Comparison of ENCODE assay signal across 1 cellular context in genomic region chr12:53381739-53382630, GRCh38.
TF ChIP-seq lines count a peak whose summit lies in the region.

No MANE protein-coding gene starts in this region.

TF ChIP-seq in SK-N-SH treated with all-trans-retinoic acid at 6 μM for 48 hours, 23 proteins besides CTCF, POLR2A, EP300 and RAD21 (continued from another document):
- TF ChIP-seq, protein P1, sequence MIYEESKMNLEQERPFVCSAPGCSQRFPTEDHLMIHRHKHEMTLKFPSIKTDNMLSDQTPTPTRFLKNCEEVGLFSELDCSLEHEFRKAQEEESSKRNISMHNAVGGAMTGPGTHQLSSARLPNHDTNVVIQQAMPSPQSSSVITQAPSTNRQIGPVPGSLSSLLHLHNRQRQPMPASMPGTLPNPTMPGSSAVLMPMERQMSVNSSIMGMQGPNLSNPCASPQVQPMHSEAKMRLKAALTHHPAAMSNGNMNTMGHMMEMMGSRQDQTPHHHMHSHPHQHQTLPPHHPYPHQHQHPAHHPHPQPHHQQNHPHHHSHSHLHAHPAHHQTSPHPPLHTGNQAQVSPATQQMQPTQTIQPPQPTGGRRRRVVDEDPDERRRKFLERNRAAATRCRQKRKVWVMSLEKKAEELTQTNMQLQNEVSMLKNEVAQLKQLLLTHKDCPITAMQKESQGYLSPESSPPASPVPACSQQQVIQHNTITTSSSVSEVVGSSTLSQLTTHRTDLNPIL (CRISPR knock-in tag; IDR thresholded peaks at IDR 0.05; ENCODE audit: low read depth), result no peak
- TF ChIP-seq ARNTL (CRISPR knock-in tag; IDR thresholded peaks at IDR 0.05; ENCODE audit: borderline replicate concordance, low read depth) (no peak), ZNF8 (CRISPR knock-in tag; IDR thresholded peaks at IDR 0.05) (no peak), PPARA (CRISPR knock-in tag; IDR thresholded peaks at IDR 0.05; ENCODE audit: borderline replicate concordance) (no peak)
